In the genomic region with DNA sequence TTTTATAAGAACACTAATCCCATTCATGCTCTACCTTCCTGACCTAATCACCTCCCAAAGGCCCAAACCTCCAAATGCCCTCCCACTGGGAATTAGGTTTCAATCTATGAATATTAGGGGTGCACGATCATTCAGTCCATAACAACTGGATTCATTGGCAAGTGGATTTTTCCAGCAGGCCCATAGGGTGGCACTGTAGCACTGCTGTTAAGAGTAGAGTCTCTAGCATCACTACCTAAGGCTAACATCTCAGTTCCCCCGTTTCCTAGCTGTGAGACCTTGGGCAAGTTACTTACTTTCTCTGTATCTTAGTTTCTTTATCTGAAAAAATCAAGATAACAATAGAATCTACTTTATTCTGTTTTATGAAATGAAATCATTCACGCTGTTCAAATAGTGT, we compare ENCODE assay signal across 10 cellular contexts.
A peak's percentile ranks its signal among the peaks of the same experiment; 100 is the strongest.
DNase-seq lines count a peak whose midpoint lies in the region; ATAC-seq and TF ChIP-seq lines count a peak whose summit lies in the region.
"Had no signal": no experiment of that assay in that cellular context is flagged by ENCODE, and none has a peak within 500 bp of the region (broad histone marks: within the 10 kb centered on the region; RNA-seq: fewer than 3 reads in every experiment).

No MANE protein-coding gene starts in this region.

- H3K27me3 Mint-ChIP-seq in T-cell = peaks cover 0 to 7% of the 10 kb centered on the region in 2 donors

- in situ Hi-C loops in mammary epithelial cell (cut with MboI; ENCODE audit: low sequenced_read_pairs in 2 of 2) = no loop called here

- TF ChIP-seq CTCF in mammary epithelial cell (conservative IDR thresholded peaks at IDR 0.05 in 1 of 2, IDR thresholded peaks at IDR 0.05 in 1 of 2; ENCODE audit: extremely low read depth in 1 of 2, insufficient read depth in 1 of 2, low read depth in 1 of 2, low read length in 2 of 2) = peak; percentile 14 to 50

- no peaks in the 10 kb centered on the region for H4K20me1 ChIP-seq in mammary epithelial cell (ENCODE audit: insufficient read depth, low read length)

- H3K27me3 ChIP-seq in mammary epithelial cell (ENCODE audit: insufficient read depth, low read length) = no peaks in the 10 kb centered on the region
- no peaks in the 10 kb centered on the region for H3K27me3 ChIP-seq in mesendoderm (ENCODE audit: insufficient read depth, low read length, poor library complexity)
- H3K27me3 ChIP-seq: SJSA1, upper lobe of left lung had no signal

- H3K56ac ChIP-seq in mesendoderm (ENCODE audit: low read length) = no peak overlapping the region

- no peak overlapping the region for H3K4ac ChIP-seq in mesendoderm (ENCODE audit: low read depth, low read length)

- H4K5ac ChIP-seq in mesendoderm (ENCODE audit: low read length) = no peak overlapping the region

- H3K9me3 Mint-ChIP-seq in T-cell = peaks cover 0 to 3% (median 3%) of the 10 kb centered on the region in 3 donors

- H3K4me3 ChIP-seq in mammary epithelial cell (replicated peaks in 1 of 3; ENCODE audit: insufficient read depth in 1 of 3, low read depth in 2 of 3, low read length in 3 of 3) (no peak overlapping the region), mesendoderm (ENCODE audit: low read length) (no peak overlapping the region)
- H3K4me3 ChIP-seq: SJSA1, upper lobe of left lung had no signal

- H4K8ac ChIP-seq in mesendoderm (ENCODE audit: low read depth, low read length) = no peak overlapping the region

- no peaks in the 10 kb centered on the region for H3K9me3 ChIP-seq in mammary epithelial cell (replicated peaks; ENCODE audit: insufficient read depth, low read length)
- H3K9me3 ChIP-seq: SJSA1, upper lobe of left lung had no signal

- H3K27ac ChIP-seq in mammary epithelial cell (ENCODE audit: insufficient read depth, low read depth, low read length) (no peak overlapping the region), mesendoderm (ENCODE audit: low read depth, low read length) (no peak overlapping the region)
- H3K27ac ChIP-seq: SJSA1, upper lobe of left lung had no signal

- H2AFZ ChIP-seq in mammary epithelial cell (ENCODE audit: low read depth, low read length) = no peak overlapping the region

- H3K4me2 ChIP-seq in mammary epithelial cell (ENCODE audit: insufficient read depth, low read depth, low read length) (no peak overlapping the region), mesendoderm (ENCODE audit: low read length) (no peak overlapping the region)

- no peak overlapping the region for H2BK120ac ChIP-seq in mesendoderm (ENCODE audit: low read depth, low read length)

- no peak overlapping the region for H3K4me3 Mint-ChIP-seq in T-cell

- no peaks in the 10 kb centered on the region for H3K4me1 ChIP-seq in mammary epithelial cell (ENCODE audit: insufficient read depth, low read length)
- no peaks in the 10 kb centered on the region for H3K4me1 ChIP-seq in mesendoderm (ENCODE audit: control insufficient read depth, low read depth, low read length)
- H3K4me1 ChIP-seq: SJSA1, upper lobe of left lung had no signal

- no peaks in the 10 kb centered on the region for H3K36me3 Mint-ChIP-seq in T-cell

- intact Hi-C loops in mammary epithelial cell (cut with micrococcal nuclease) = loop anchor here (1.0 to 5.0 kb wide), 2 partner anchors 129 to 142 kb away; no protein-coding TSS in a partner anchor

- H3K36me3 ChIP-seq in mammary epithelial cell (ENCODE audit: insufficient read depth, low read length) (no peaks in the 10 kb centered on the region), mesendoderm (ENCODE audit: control insufficient read depth, insufficient read depth, low read length) (no peaks in the 10 kb centered on the region)
- H3K36me3 ChIP-seq: SJSA1, upper lobe of left lung had no signal

- no peak overlapping the region for H3K27ac Mint-ChIP-seq in T-cell

- H3K79me2 ChIP-seq in mammary epithelial cell (ENCODE audit: insufficient read depth, low read length) = no peaks in the 10 kb centered on the region
- H3K79me2 ChIP-seq in mesendoderm (ENCODE audit: control insufficient read depth, insufficient read depth, low read length) = no peaks in the 10 kb centered on the region

- H3K4me1 Mint-ChIP-seq in T-cell = no peaks in the 10 kb centered on the region

- H3K23ac ChIP-seq in mesendoderm (ENCODE audit: low read length) = no peak overlapping the region

- H2BK5ac ChIP-seq in mesendoderm (ENCODE audit: low read length) = no peak overlapping the region

- dilution Hi-C loops in mammary epithelial cell (cut with HindIII; ENCODE audit: low sequenced_read_pairs) = no loop called here

- H2AK5ac ChIP-seq in mesendoderm (ENCODE audit: low read length) = no peak overlapping the region

- CTCF ChIA-PET in mammary epithelial cell (lab: Charles Lee; ENCODE audit: low non-redundant PET) (no interaction called here), T-cell (lab: Charles Lee) (no interaction called here)

- DNase-seq in NCI-H1436 (lab: John Stamatoyannopoulos, UW) (peak; percentile 4), NCI-H1436 treated with DMSO at 0.1 percent for 48 hours (lab: John Stamatoyannopoulos, UW) (no peak), NCI-H2081 (lab: John Stamatoyannopoulos, UW) (peak; percentile 67 to 88), mammary epithelial cell (peak; percentile 25), mesendoderm (peak; percentile 84), NCI-H2227 treated with DMSO at 0.1 percent for 48 hours (lab: John Stamatoyannopoulos, UW) (no peak), T-cell (no peak)
- DNase-seq: upper lobe of left lung had no signal

- H3K9ac ChIP-seq in mammary epithelial cell (ENCODE audit: insufficient read depth, low read length) (no peak overlapping the region), mesendoderm (ENCODE audit: low read length) (no peak overlapping the region)

- no peak overlapping the region for H3K18ac ChIP-seq in mesendoderm (ENCODE audit: low read length)

- WGBS in mammary epithelial cell (ENCODE audit: low coverage, missing lambda C conversion rate) = 50% methylated on average over 3 of the region's 3 CpGs
- no CpG with 5 or more reads among the region's 3 CpGs for WGBS in mesendoderm (ENCODE audit: extremely low coverage, insufficient coverage, low lambda C conversion rate)

- H2BK15ac ChIP-seq in mesendoderm (replicated peaks; ENCODE audit: low read depth) = no peak overlapping the region

- no TSS peak for BruUV-seq in mammary epithelial cell (replicated peaks; lab: Mats Ljungman, UMichigan)

- no peaks in the 10 kb centered on the region for H3K79me1 ChIP-seq in mesendoderm (ENCODE audit: low read length)

- ATAC-seq in HG03520 (IDR thresholded peaks at IDR 0.05; ENCODE audit: unreplicated experiment) (no peak), T-cell (replicated peaks in 1 of 4) (no peak)

- POLR2A ChIA-PET in T-cell (lab: Charles Lee) = no interaction called here

Comparison
In these comparisons a context has a peak if more than half of its experiments do, and no peak if none do; other contexts are left out.
1. DNase-seq: peak in NCI-H1436 (single experiment), NCI-H2081 (2 of 2), mammary epithelial cell (single experiment) and mesendoderm (single experiment); none in NCI-H1436 treated with DMSO at 0.1 percent for 48 hours (single experiment), NCI-H2227 treated with DMSO at 0.1 percent for 48 hours (single experiment) and T-cell (0 of 34).